Comparison of ENCODE assay signal across 11 cellular contexts in genomic region chr11:128508785-128509518, GRCh38.
DNase-seq lines count a peak whose midpoint lies in the region; ATAC-seq and TF ChIP-seq lines count a peak whose summit lies in the region.
"Had no signal": no experiment of that assay in that cellular context is flagged by ENCODE, and none has a peak within 500 bp of the region (broad histone marks: within the 10 kb centered on the region; RNA-seq: fewer than 3 reads in every experiment).

No MANE protein-coding gene starts in this region.

- CTCF ChIA-PET in activated CD8-positive, alpha-beta T cell treated with anti-CD3 and anti-CD28 coated beads, Interleukin-2, amount 10 ng/mL, durations not matched to agents 7 days and 5 days (lab: Charles Lee): interaction anchor here (0.7 to 14.5 kb wide), 18 partner anchors 8 to 351 kb away, joined by 3 to 212 read pairs (median 5); no protein-coding TSS in a partner anchor

- 77% methylated on average over 7 of the region's 7 CpGs for WGBS in hepatocyte (ENCODE audit: low lambda C conversion rate, missing lambda C conversion rate)

- H3K27me3 ChIP-seq in left ventricle myocardium inferior (ENCODE audit: low read depth): no peaks in the 10 kb centered on the region
- no peaks in the 10 kb centered on the region for H3K27me3 ChIP-seq in hepatocyte

- H3K4me1 ChIP-seq in left ventricle myocardium inferior: peaks cover 100% of the 10 kb centered on the region
- peaks cover 33% of the 10 kb centered on the region for H3K4me1 ChIP-seq in hepatocyte (ENCODE audit: insufficient read depth)

- ATAC-seq in left cardiac atrium (no peak), GM18909 (IDR thresholded peaks at IDR 0.05; ENCODE audit: poor library complexity, unreplicated experiment) (no peak), HG03139 (IDR thresholded peaks at IDR 0.05; ENCODE audit: unreplicated experiment) (no peak)
- no peak for ATAC-seq in activated CD8-positive, alpha-beta T cell treated with anti-CD3 and anti-CD28 coated beads, Interleukin-2, amount 10 ng/mL, durations not matched to agents 7 days and 5 days

- H3K9me3 Mint-ChIP-seq in activated CD8-positive, alpha-beta T cell treated with anti-CD3 and anti-CD28 coated beads, Interleukin-2, amount 10 ng/mL, durations not matched to agents 7 days and 5 days (ENCODE audit: insufficient read depth): no peaks in the 10 kb centered on the region
- H3K9me3 Mint-ChIP-seq in type B pancreatic cell: no peaks in the 10 kb centered on the region

- peak overlapping the region; percentile 96 for H3K27ac Mint-ChIP-seq in activated CD8-positive, alpha-beta T cell treated with anti-CD3 and anti-CD28 coated beads, Interleukin-2, amount 10 ng/mL, durations not matched to agents 7 days and 5 days
- H3K27ac Mint-ChIP-seq in type B pancreatic cell: no peak overlapping the region

- no peaks in the 10 kb centered on the region for H3K9me2 ChIP-seq in hepatocyte (replicated peaks; ENCODE audit: insufficient read depth)

- H3K4me3 ChIP-seq in left ventricle myocardium inferior (no peak overlapping the region), hepatocyte (no peak overlapping the region)
- H3K4me3 ChIP-seq: SK-N-MC had no signal

- H3K36me3 Mint-ChIP-seq in activated CD8-positive, alpha-beta T cell treated with anti-CD3 and anti-CD28 coated beads, Interleukin-2, amount 10 ng/mL, durations not matched to agents 7 days and 5 days (ENCODE audit: low read depth): peaks cover 99% of the 10 kb centered on the region
- H3K36me3 Mint-ChIP-seq in type B pancreatic cell: peaks cover 7% of the 10 kb centered on the region

- peak overlapping the region; percentile 67 for H3K4me2 ChIP-seq in hepatocyte

- peaks cover 73% of the 10 kb centered on the region for H3K79me2 ChIP-seq in hepatocyte

- no peaks in the 10 kb centered on the region for H3K27me3 Mint-ChIP-seq in activated CD8-positive, alpha-beta T cell treated with anti-CD3 and anti-CD28 coated beads, Interleukin-2, amount 10 ng/mL, durations not matched to agents 7 days and 5 days (ENCODE audit: low read depth)
- no peaks in the 10 kb centered on the region for H3K27me3 Mint-ChIP-seq in type B pancreatic cell

- TF ChIP-seq CTCF in left ventricle myocardium inferior (IDR thresholded peaks at IDR 0.05; ENCODE audit: borderline replicate concordance) (no peak), hepatocyte (IDR thresholded peaks at IDR 0.05; ENCODE audit: poor library complexity) (no peak), type B pancreatic cell (conservative IDR thresholded peaks at IDR 0.05) (no peak)

- intact Hi-C loops in left ventricle myocardium inferior (cut with micrococcal nuclease): no loop called here
- intact Hi-C loops in left cardiac atrium (cut with DNase I): loop anchor here in 1 of 2 donors (5.0 kb wide), 1 partner anchor 42 kb away; no protein-coding TSS in a partner anchor

- no peak overlapping the region for H2AFZ ChIP-seq in hepatocyte

- DNase-seq in left ventricle myocardium inferior (no peak), left cardiac atrium (no peak), hepatocyte (ENCODE audit: low spot score) (no peak), type B pancreatic cell (ENCODE audit: extremely low spot score, unreplicated experiment) (no peak), GM19240 (ENCODE audit: insufficient read length, low spot score) (no peak)
- no peak for DNase-seq in activated CD8-positive, alpha-beta T cell treated with anti-CD3 and anti-CD28 coated beads, Interleukin-2, amount 10 ng/mL, durations not matched to agents 7 days and 5 days
- DNase-seq: hypothalamus, retina had no signal

- peaks cover 97% of the 10 kb centered on the region for H3K4me1 Mint-ChIP-seq in activated CD8-positive, alpha-beta T cell treated with anti-CD3 and anti-CD28 coated beads, Interleukin-2, amount 10 ng/mL, durations not matched to agents 7 days and 5 days (ENCODE audit: low read depth)
- peaks cover 26% of the 10 kb centered on the region for H3K4me1 Mint-ChIP-seq in type B pancreatic cell (ENCODE audit: unreplicated experiment)

- peak overlapping the region; percentile 78 for H3K4me3 Mint-ChIP-seq in activated CD8-positive, alpha-beta T cell treated with anti-CD3 and anti-CD28 coated beads, Interleukin-2, amount 10 ng/mL, durations not matched to agents 7 days and 5 days
- peak overlapping the region; percentile 30 for H3K4me3 Mint-ChIP-seq in type B pancreatic cell

- POLR2A ChIA-PET in activated CD8-positive, alpha-beta T cell treated with anti-CD3 and anti-CD28 coated beads, Interleukin-2, amount 10 ng/mL, durations not matched to agents 7 days and 5 days (lab: Charles Lee): interaction anchor here (0.6 to 23.0 kb wide), 15 partner anchors 2 to 220 kb away, joined by 3 to 652 read pairs (median 4); no protein-coding TSS in a partner anchor

- no peaks in the 10 kb centered on the region for H4K20me1 ChIP-seq in hepatocyte (ENCODE audit: insufficient read depth, poor library complexity, severe bottlenecking)

- H3K27ac ChIP-seq in left ventricle myocardium inferior (replicated peaks) (peak overlapping the region; percentile 97), hepatocyte (peak overlapping the region; percentile 88)
- H3K27ac ChIP-seq: SK-N-MC had no signal

- H3K9me3 ChIP-seq in left ventricle myocardium inferior (replicated peaks): no peaks in the 10 kb centered on the region
- H3K9me3 ChIP-seq in hepatocyte (ENCODE audit: low read depth): no peaks in the 10 kb centered on the region

- H3K36me3 ChIP-seq in left ventricle myocardium inferior (peaks cover 11% of the 10 kb centered on the region), hepatocyte (replicated peaks; ENCODE audit: insufficient read depth, low read depth) (no peaks in the 10 kb centered on the region)
